ENCODE assay signal across 10 cellular contexts in genomic region chr1:85611390-85611789, GRCh38. TPM values are rescaled to one million over a fixed set of nuclear protein-coding genes. Genes with fewer than 3 reads are reported as not detected.
DNase-seq lines count a peak whose midpoint lies in the region; ATAC-seq and TF ChIP-seq lines count a peak whose summit lies in the region.
"Had no signal": no experiment of that assay in that cellular context is flagged by ENCODE, and none has a peak within 500 bp of the region (broad histone marks: within the 10 kb centered on the region; RNA-seq: fewer than 3 reads in every experiment).

No MANE protein-coding gene starts in this region.

- intact Hi-C loops in PC-9 (cut with micrococcal nuclease; ENCODE audit: unreplicated experiment) (no loop called here), adrenal gland (cut with DNase I) (no loop called here)

- no peak overlapping the region for H3K23ac ChIP-seq in trophoblast cell (ENCODE audit: low read length)

- H3K79me2 ChIP-seq in PC-9 (ENCODE audit: low read depth) = no peaks in the 10 kb centered on the region
- no peaks in the 10 kb centered on the region for H3K79me2 ChIP-seq in trophoblast cell (ENCODE audit: control insufficient read depth, insufficient read depth, low read length, poor library complexity)

- H3K27ac ChIP-seq in PC-9 (peak overlapping the region; percentile 91), trophoblast cell (ENCODE audit: low read depth, low read length) (peak overlapping the region; percentile 88), adrenal gland (peak overlapping the region in 1 of 5 donors; percentile 64)

- POLR2A ChIA-PET in PC-9 (lab: Charles Lee; ENCODE audit: unreplicated experiment) = interaction anchor here (0.6 to 2.0 kb wide), 5 partner anchors 12 to 47 kb away, joined by 4 to 23 read pairs (median 5); no protein-coding TSS in a partner anchor

- peaks cover 29% of the 10 kb centered on the region for H3K79me1 ChIP-seq in trophoblast cell (ENCODE audit: low read length)

- peak overlapping the region; percentile 60 for H3K4me2 ChIP-seq in PC-9
- peak overlapping the region; percentile 25 for H3K4me2 ChIP-seq in trophoblast cell (ENCODE audit: low read length)

- DNase-seq in AG09319 (ENCODE audit: extremely low read depth, low read depth) (peak; percentile 84), PC-9 (no peak), epithelial cell of esophagus (ENCODE audit: low read depth) (peak; percentile 38), trophoblast cell (peak in 1 of 2 donors; percentile 52), adrenal gland (no peak), NCI-H187 (lab: John Stamatoyannopoulos, UW) (no peak), superior temporal gyrus (ENCODE audit: extremely low spot score) (no peak)
- DNase-seq: activated CD4-positive, CD25-positive, alpha-beta regulatory T cell treated with anti-CD3 and anti-CD28 coated beads, Interleukin-2, amount 50 U/mL, for 72 hours; CD4-positive, alpha-beta T cell had no signal

- TF ChIP-seq CTCF in AG09319 (IDR thresholded peaks at IDR 0.05; ENCODE audit: low read depth, low read length) (no peak), PC-9 (conservative IDR thresholded peaks at IDR 0.05) (no peak), epithelial cell of esophagus (IDR thresholded peaks at IDR 0.05; ENCODE audit: insufficient read depth, low read depth, low read length, missing control alignments) (no peak), adrenal gland (IDR thresholded peaks at IDR 0.05) (no peak)

- peak overlapping the region; percentile 27 for H3K14ac ChIP-seq in trophoblast cell (ENCODE audit: low read length)

- H3K36me3 ChIP-seq in PC-9 (ENCODE audit: low read depth) (no peaks in the 10 kb centered on the region), trophoblast cell (ENCODE audit: control insufficient read depth in 1 of 2, insufficient read depth in 2 of 2, low read length in 2 of 2) (no peaks in the 10 kb centered on the region), adrenal gland (replicated peaks in 1 of 2) (no peaks in the 10 kb centered on the region)

- CTCF ChIA-PET in PC-9 (lab: Charles Lee) = no interaction called here

- H3K4me3 ChIP-seq in PC-9 = no peak overlapping the region
- H3K4me3 ChIP-seq in epithelial cell of esophagus (ENCODE audit: low read length) = no peak overlapping the region
- H3K4me3 ChIP-seq in trophoblast cell (ENCODE audit: low read depth, low read length) = no peak overlapping the region
- H3K4me3 ChIP-seq in adrenal gland = no peak overlapping the region

- peak overlapping the region; percentile 27 for H2BK12ac ChIP-seq in trophoblast cell (ENCODE audit: low read length)

- H4K20me1 ChIP-seq in PC-9 (ENCODE audit: insufficient read depth) = no peaks in the 10 kb centered on the region

- WGBS in trophoblast cell (ENCODE audit: extremely low coverage, insufficient coverage, insufficient read length) = no CpG with 5 or more reads among the region's 2 CpGs
- WGBS in adrenal gland, 4 donors = 76 to 88% (median 83%) methylated on average over 2 of the region's 2 CpGs

- no peak overlapping the region for H2AK5ac ChIP-seq in trophoblast cell (ENCODE audit: low read length)

- no peak overlapping the region for H3K9ac ChIP-seq in trophoblast cell (ENCODE audit: low read length)

- TSS peak; percentile 89 for BruUV-seq in PC-9 (replicated peaks; lab: Mats Ljungman, UMichigan)

- peak overlapping the region; percentile 53 for H4K91ac ChIP-seq in trophoblast cell (ENCODE audit: low read depth, low read length)

- no peak overlapping the region for H3K18ac ChIP-seq in trophoblast cell (ENCODE audit: low read length)

- H4K12ac ChIP-seq in trophoblast cell (ENCODE audit: low read depth, low read length) = no peak overlapping the region

- H3K9me3 ChIP-seq in PC-9 (ENCODE audit: insufficient read depth, low read depth) = no peaks in the 10 kb centered on the region; the same call in 1 of the 2 replicates
- H3K9me3 ChIP-seq in trophoblast cell (ENCODE audit: insufficient read depth, low read depth, low read length) = no peaks in the 10 kb centered on the region
- H3K9me3 ChIP-seq in adrenal gland (replicated peaks in 1 of 3) = no peaks in the 10 kb centered on the region

- H3K4me1 ChIP-seq in PC-9 (replicated peaks; ENCODE audit: insufficient read depth) = peaks cover 57% of the 10 kb centered on the region
- H3K4me1 ChIP-seq in trophoblast cell (ENCODE audit: control insufficient read depth in 1 of 2, insufficient read depth in 2 of 2, low read length in 2 of 2) = peaks cover 18 to 39% of the 10 kb centered on the region in 2 experiments
- H3K4me1 ChIP-seq in adrenal gland (replicated peaks in 1 of 2) = peaks cover 0 to 10% of the 10 kb centered on the region in 2 donors

- ATAC-seq in GM21423 (IDR thresholded peaks at IDR 0.05; ENCODE audit: unreplicated experiment) = no peak

- H2AFZ ChIP-seq in PC-9 (no peak overlapping the region), trophoblast cell (ENCODE audit: insufficient read depth, low read length, poor library complexity) (no peak overlapping the region)

- peak overlapping the region; percentile 48 for H2BK120ac ChIP-seq in trophoblast cell (ENCODE audit: insufficient read depth, low read length, poor library complexity)

- H3F3A ChIP-seq in PC-9 (ENCODE audit: insufficient read depth, low read depth) = peaks cover 43% of the 10 kb centered on the region

- no peak overlapping the region for H2BK5ac ChIP-seq in trophoblast cell (ENCODE audit: low read depth, low read length, poor library complexity)

- no peak overlapping the region for H3K4ac ChIP-seq in trophoblast cell (ENCODE audit: low read depth, low read length)

- H3K27me3 ChIP-seq in PC-9 (ENCODE audit: insufficient read depth, low read depth) (no peaks in the 10 kb centered on the region), trophoblast cell (ENCODE audit: insufficient read depth, low read length) (no peaks in the 10 kb centered on the region), adrenal gland (no peaks in the 10 kb centered on the region)

- TF ChIP-seq POLR2A in adrenal gland (IDR thresholded peaks at IDR 0.05) = no peak

- no peaks in the 10 kb centered on the region for H3K9me2 ChIP-seq in PC-9 (ENCODE audit: insufficient read depth)

- H4K8ac ChIP-seq in trophoblast cell (ENCODE audit: low read depth, low read length) = no peak overlapping the region

RNA-seq across cellular contexts. Expression of gene CCN1, which starts 30.8 kb away (rescaled TPM):
- total RNA-seq in PC-9 (2021) (75.6 and 92.8 TPM in 2 replicates), adrenal gland (100 to 1,000 TPM in 2 of 8 donors, 10 to 100 TPM in 6; 17.1 to 152 (median 43.6) TPM)
- 190 and 196 TPM in 2 replicates for polyA plus RNA-seq in trophoblast cell (2013)
- 100 to 1,000 TPM in 1 of 3 donors, 10 to 100 TPM in 2; 64.6 to 125 (median 90.4) TPM for polyA plus RNA-seq in adrenal gland
- total RNA-seq: CD4-positive, alpha-beta T cell had no signal

Comparison
In these comparisons a context has a peak if more than half of its experiments do, and no peak if none do; other contexts are left out.
1. DNase-seq: peak in AG09319 (single experiment) and epithelial cell of esophagus (single experiment); none in PC-9 (0 of 2), adrenal gland (0 of 7), NCI-H187 (0 of 2) and superior temporal gyrus (single experiment).